In the genomic region with DNA sequence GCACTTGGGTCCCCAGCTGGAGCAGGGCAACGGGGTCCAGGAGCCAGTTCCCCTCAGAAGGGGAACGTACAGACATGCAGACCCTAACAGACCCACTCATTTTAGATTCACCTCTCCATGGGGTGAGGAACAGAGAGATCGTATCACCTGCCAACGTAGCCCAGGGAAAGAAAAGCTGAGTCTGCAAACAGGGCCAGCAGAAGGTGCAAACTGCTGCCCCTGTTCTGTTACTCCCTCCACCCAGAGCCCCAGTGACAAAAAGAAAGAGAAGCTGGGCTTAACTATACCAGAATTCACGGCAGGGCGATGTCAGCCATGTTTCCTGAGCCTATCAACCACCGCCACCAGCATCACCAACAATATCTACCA, we compare ENCODE assay signal across 8 cellular contexts. TPM values are rescaled to one million over a fixed set of nuclear protein-coding genes. Genes with fewer than 3 reads are reported as not detected.
DNase-seq lines count a peak whose midpoint lies in the region; ATAC-seq and TF ChIP-seq lines count a peak whose summit lies in the region.

No MANE protein-coding gene starts in this region.

- peak overlapping the region; percentile 56 to 95 for H3K4me3 ChIP-seq in HCT116 (replicated peaks in 1 of 2; ENCODE audit: low read depth in 1 of 2, low read length in 2 of 2)
- no peak overlapping the region for H3K4me3 ChIP-seq in right cardiac atrium (ENCODE audit: low read length)
- peak overlapping the region in 7 of 8 donors; percentile 65 to 84 (median 74) for H3K4me3 ChIP-seq in spleen

- H3K4me2 ChIP-seq in HCT116 (ENCODE audit: low read length) = peak overlapping the region; percentile 99

- no TSS peak for BruUV-seq in HCT116 (replicated peaks; lab: Mats Ljungman, UMichigan)

- no peak for TF ChIP-seq RAD21 in HCT116 (IDR thresholded peaks at IDR 0.05; ENCODE audit: low read depth)

- no peaks in the 10 kb centered on the region for H3K9me2 ChIP-seq in HCT116 (ENCODE audit: insufficient read depth)

- intact Hi-C loops in HCT116 (cut with micrococcal nuclease) (no loop called here), right cardiac atrium (cut with DNase I) (no loop called here), spleen (cut with DNase I; ENCODE audit: low total_unique reads) (no loop called here)

- peaks cover 19% of the 10 kb centered on the region for H3K4me1 Mint-ChIP-seq in activated CD8-positive, alpha-beta T cell treated with anti-CD3 and anti-CD28 coated beads, Interleukin-2, amount 10 ng/mL, durations not matched to agents 7 days and 5 days (ENCODE audit: low read depth)

- H3K27ac ChIP-seq in HCT116 (ENCODE audit: low read depth, low read length) (peak overlapping the region; percentile 69; the same call in 1 of the 2 replicates), right cardiac atrium (ENCODE audit: low read length) (peak overlapping the region; percentile 88), spleen (peak overlapping the region; percentile 85 to 95 (median 90))

- no peak for DNase-seq in HCT116 (ENCODE audit: low read depth, low spot score)
- DNase-seq in activated CD8-positive, alpha-beta T cell treated with anti-CD3 and anti-CD28 coated beads, Interleukin-2, amount 10 ng/mL, durations not matched to agents 7 days and 5 days = no peak
- no peak for DNase-seq in right cardiac atrium
- no peak for DNase-seq in spleen
- DNase-seq in HUDEP-2 (lab: John Stamatoyannopoulos, UW; ENCODE audit: unreplicated experiment in 76 of 76) = no peak
- DNase-seq in middle frontal gyrus (ENCODE audit: extremely low spot score, low spot score) = no peak

- POLR2A ChIA-PET in HCT116 (lab: Charles Lee) = interaction anchor here (1.4 to 2.5 kb wide), 3 partner anchors 10 to 205 kb away, joined by 4 to 11 read pairs (median 5); partner anchors contain the start of gene RHOB
- POLR2A ChIA-PET in activated CD8-positive, alpha-beta T cell treated with anti-CD3 and anti-CD28 coated beads, Interleukin-2, amount 10 ng/mL, durations not matched to agents 7 days and 5 days (lab: Charles Lee) = interaction anchor here (1.0 to 2.2 kb wide), 9 partner anchors 9 to 303 kb away, joined by 3 to 15 read pairs (median 4); partner anchors contain the start of genes LDAH and RHOB

- no peak overlapping the region for H2AFZ ChIP-seq in HCT116 (ENCODE audit: low read depth, low read length, poor library complexity, severe bottlenecking)

- RAD21 ChIA-PET in HCT116 (lab: Charles Lee; ENCODE audit: low non-redundant PET in 1 of 2, low total read pairs in 2 of 2, uncharacterized antibody in 2 of 2, unreplicated experiment in 2 of 2) = interaction anchor here in 1 of 2 experiments (1.7 kb wide), 1 partner anchor 256 kb away, joined by 4 read pairs; no protein-coding TSS in a partner anchor

- peak overlapping the region; percentile 91 for H3K9ac ChIP-seq in HCT116 (ENCODE audit: low read length)

- CTCF ChIA-PET in HCT116 (lab: Charles Lee) = interaction anchor here (0.6 to 2.6 kb wide), 16 partner anchors 8 to 311 kb away, joined by 3 to 16 read pairs (median 4); partner anchors contain the start of gene RHOB
- CTCF ChIA-PET in activated CD8-positive, alpha-beta T cell treated with anti-CD3 and anti-CD28 coated beads, Interleukin-2, amount 10 ng/mL, durations not matched to agents 7 days and 5 days (lab: Charles Lee) = interaction anchor here (0.6 to 4.8 kb wide), 35 partner anchors 9 to 546 kb away, joined by 3 to 57 read pairs (median 4); partner anchors contain the start of gene RHOB

- H3K36me3 ChIP-seq in HCT116 (ENCODE audit: control insufficient read depth in 1 of 2, insufficient read depth in 2 of 2, low read length in 2 of 2) (no peaks in the 10 kb centered on the region), spleen (peaks cover 0 to 6% (median 0%) of the 10 kb centered on the region in 6 donors)

- TF ChIP-seq POLR2A in HCT116 (IDR thresholded peaks at IDR 0.05; ENCODE audit: borderline replicate concordance, extremely low read depth, insufficient read depth, insufficient read length) (no peak), spleen (IDR thresholded peaks at IDR 0.05) (no peak)

- no peaks in the 10 kb centered on the region for H3K79me2 ChIP-seq in HCT116 (ENCODE audit: insufficient read depth, low read length)

- H3K27ac Mint-ChIP-seq in activated CD8-positive, alpha-beta T cell treated with anti-CD3 and anti-CD28 coated beads, Interleukin-2, amount 10 ng/mL, durations not matched to agents 7 days and 5 days = peak overlapping the region; percentile 91

- H3K9me3 Mint-ChIP-seq in activated CD8-positive, alpha-beta T cell treated with anti-CD3 and anti-CD28 coated beads, Interleukin-2, amount 10 ng/mL, durations not matched to agents 7 days and 5 days (ENCODE audit: insufficient read depth) = no peaks in the 10 kb centered on the region

- H3K9me3 ChIP-seq in HCT116 (ENCODE audit: control insufficient read depth in 1 of 2, insufficient read depth in 1 of 2, low read depth in 1 of 2, low read length in 2 of 2) = no peaks in the 10 kb centered on the region
- H3K9me3 ChIP-seq in right cardiac atrium (ENCODE audit: control insufficient read depth, low read length) = no peaks in the 10 kb centered on the region
- H3K9me3 ChIP-seq in spleen = no peaks in the 10 kb centered on the region

- H3K4me3 Mint-ChIP-seq in activated CD8-positive, alpha-beta T cell treated with anti-CD3 and anti-CD28 coated beads, Interleukin-2, amount 10 ng/mL, durations not matched to agents 7 days and 5 days = peak overlapping the region; percentile 87

- H3K27me3 ChIP-seq in HCT116 (ENCODE audit: insufficient read depth, low read length) (no peaks in the 10 kb centered on the region), right cardiac atrium (ENCODE audit: control insufficient read depth, insufficient read depth) (no peaks in the 10 kb centered on the region), spleen (replicated peaks in 1 of 7) (no peaks in the 10 kb centered on the region)

- TF ChIP-seq CTCF in HCT116 (IDR thresholded peaks at IDR 0.05 in 2 of 3, conservative IDR thresholded peaks at IDR 0.05 in 1 of 3; ENCODE audit: borderline replicate concordance in 1 of 3, insufficient read depth in 1 of 3, low read depth in 2 of 3, low read length in 2 of 3) = no peak
- no peak for TF ChIP-seq CTCF in spleen (IDR thresholded peaks at IDR 0.05 in 8 of 11, conservative IDR thresholded peaks at IDR 0.05 in 3 of 11)

- no peaks in the 10 kb centered on the region for H4K20me1 ChIP-seq in HCT116 (ENCODE audit: insufficient read depth)

- no peak for ATAC-seq in HCT116
- ATAC-seq in activated CD8-positive, alpha-beta T cell treated with anti-CD3 and anti-CD28 coated beads, Interleukin-2, amount 10 ng/mL, durations not matched to agents 7 days and 5 days = no peak
- no peak for ATAC-seq in right cardiac atrium
- no peak for ATAC-seq in GM19351 (IDR thresholded peaks at IDR 0.05; ENCODE audit: unreplicated experiment)
- no peak for ATAC-seq in GM19395 (IDR thresholded peaks at IDR 0.05; ENCODE audit: unreplicated experiment)

- peaks cover 9% of the 10 kb centered on the region for H3K27me3 Mint-ChIP-seq in activated CD8-positive, alpha-beta T cell treated with anti-CD3 and anti-CD28 coated beads, Interleukin-2, amount 10 ng/mL, durations not matched to agents 7 days and 5 days (ENCODE audit: low read depth)

- H3K4me1 ChIP-seq in HCT116 (ENCODE audit: control insufficient read depth in 1 of 2, insufficient read depth in 2 of 2, low read length in 2 of 2) (peaks cover 5 to 18% of the 10 kb centered on the region in 2 experiments), right cardiac atrium (ENCODE audit: control insufficient read depth, insufficient read depth, low read length) (peaks cover 15% of the 10 kb centered on the region), spleen (peaks cover 20 to 44% (median 36%) of the 10 kb centered on the region in 6 donors)

- H3K36me3 Mint-ChIP-seq in activated CD8-positive, alpha-beta T cell treated with anti-CD3 and anti-CD28 coated beads, Interleukin-2, amount 10 ng/mL, durations not matched to agents 7 days and 5 days (ENCODE audit: low read depth) = no peaks in the 10 kb centered on the region

- WGBS in right cardiac atrium = 66% methylated on average over 7 of the region's 7 CpGs
- WGBS in spleen, 5 donors = 75 to 80% (median 79%) methylated on average over 7 of the region's 7 CpGs

TF ChIP-seq in HCT116, 20 proteins besides CTCF, POLR2A, EP300 and RAD21 (continues in another document):
- no peak for TF ChIP-seq MAX (IDR thresholded peaks at IDR 0.05)
- TF ChIP-seq EGR1 (IDR thresholded peaks at IDR 0.05; ENCODE audit: low read depth) = no peak
- TF ChIP-seq ZNF274 (IDR thresholded peaks at IDR 0.05; ENCODE audit: low read depth, low read length) = no peak
- TF ChIP-seq ATF3 (IDR thresholded peaks at IDR 0.05) = no peak
- no peak for TF ChIP-seq SIN3A (IDR thresholded peaks at IDR 0.05; ENCODE audit: low read depth)
- TF ChIP-seq YY1 (IDR thresholded peaks at IDR 0.05; ENCODE audit: extremely low read depth, insufficient replicate concordance, low read depth, low read length) = no peak
- no peak for TF ChIP-seq ELF1 (IDR thresholded peaks at IDR 0.05; ENCODE audit: borderline replicate concordance, low read depth)
- no peak for TF ChIP-seq JUND (IDR thresholded peaks at IDR 0.05)

RNA-seq across cellular contexts. Expression of gene HS1BP3, which starts 0.8 kb away (rescaled TPM):
- 17.1 TPM for total RNA-seq in HCT116 (2021; ENCODE audit: unreplicated experiment)
- 13.2 and 15.7 TPM in 2 replicates for polyA plus RNA-seq in HCT116 (2012)
- 10 to 100 TPM; 10.5 to 11.2 TPM for total RNA-seq in activated CD8-positive, alpha-beta T cell treated with anti-CD3 and anti-CD28 coated beads, Interleukin-2, amount 10 ng/mL, durations not matched to agents 7 days and 5 days
- total RNA-seq in right cardiac atrium = 10 to 100 TPM; 21.8 to 26.4 (median 25.3) TPM
- 29.8 TPM for polyA plus RNA-seq in right cardiac atrium
- 10 to 100 TPM; 21.1 to 38.0 (median 31.3) TPM for total RNA-seq in spleen
- 10 to 100 TPM in 2 of 3 donors, 1 to 10 TPM in 1; 8.8 to 23.5 (median 13.8) TPM for polyA plus RNA-seq in spleen

RNA-seq across cellular contexts. Expression of gene GDF7, which starts 15.2 kb away (rescaled TPM):
- total RNA-seq in HCT116 (2021; ENCODE audit: unreplicated experiment) (0.02 TPM), right cardiac atrium (under 1 TPM; 0.26 to 0.79 (median 0.60) TPM), spleen (1 to 10 TPM in 6 of 7 donors, under 1 TPM in 1; 0.83 to 3.8 (median 2.0) TPM)
- polyA plus RNA-seq in HCT116 (2012) = 0.01 and 0.02 TPM in 2 replicates
- not detected for total RNA-seq in activated CD8-positive, alpha-beta T cell treated with anti-CD3 and anti-CD28 coated beads, Interleukin-2, amount 10 ng/mL, durations not matched to agents 7 days and 5 days
- polyA plus RNA-seq in right cardiac atrium (0.25 TPM), spleen (1 to 10 TPM in 1 of 3 donors, under 1 TPM in 2; 0.87 to 1.8 (median 0.89) TPM)
